Comparison of ENCODE assay signal across 18 cellular contexts in the genomic region with DNA sequence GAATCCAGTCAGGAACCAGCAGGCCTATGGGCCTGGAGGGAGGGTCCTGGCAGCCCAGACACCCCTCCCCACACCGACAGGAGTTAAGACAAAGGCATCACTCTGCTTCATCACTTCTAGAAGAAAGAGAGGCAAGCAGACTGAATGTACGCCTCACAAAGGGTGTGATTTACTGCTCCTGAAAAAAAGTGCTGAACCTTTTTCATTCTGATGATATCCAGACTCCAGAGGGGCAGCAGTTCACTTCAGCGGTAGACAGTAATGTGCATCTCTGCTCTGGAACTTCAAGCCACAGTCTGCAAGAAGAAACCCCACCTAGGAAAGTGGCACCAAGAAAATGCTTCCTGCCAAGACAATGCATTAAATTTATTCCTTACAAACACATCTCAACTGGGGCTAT.
DNase-seq lines count a peak whose midpoint lies in the region; TF ChIP-seq lines count a peak whose summit lies in the region.
"Had no signal": no experiment of that assay in that cellular context is flagged by ENCODE, and none has a peak within 500 bp of the region (broad histone marks: within the 10 kb centered on the region; RNA-seq: fewer than 3 reads in every experiment).

No MANE protein-coding gene starts in this region.

- H2BK120ac ChIP-seq in mesenchymal stem cell (ENCODE audit: low read depth, low read length): no peak overlapping the region

- no peaks in the 10 kb centered on the region for H3K79me2 ChIP-seq in PC-9 (ENCODE audit: low read depth)

- H3K23ac ChIP-seq in mesenchymal stem cell (ENCODE audit: low read length in 2 of 2): no peak overlapping the region

- POLR2A ChIA-PET in PC-9 (lab: Charles Lee; ENCODE audit: unreplicated experiment): no interaction called here

- H2BK12ac ChIP-seq in mesenchymal stem cell (ENCODE audit: low read length in 2 of 2): no peak overlapping the region

- no peak overlapping the region for H3K4ac ChIP-seq in mesenchymal stem cell (ENCODE audit: low read depth in 1 of 2, low read length in 2 of 2)

- 88% methylated on average over 3 of the region's 3 CpGs for WGBS in esophagus muscularis mucosa
- WGBS in mesenchymal stem cell: 43% methylated on average over 3 of the region's 3 CpGs

- in situ Hi-C loops in ACHN (cut with HindIII; ENCODE audit: low pct_ligation_motif_present, low pct_unique_long_range_greater_than_20kb, low sequenced_read_pairs): no loop called here

- H3K27me3 Mint-ChIP-seq in nephron (ENCODE audit: low read depth): no peaks in the 10 kb centered on the region

- peaks cover 40 to 92% (median 63%) of the 10 kb centered on the region in 10 experiments for H3K4me1 ChIP-seq in BLaER1 treated with 17β-estradiol and CSF1 and Interleukin-3, amounts not matched to agents 10 nM and 100 nM
- H3K4me1 ChIP-seq in esophagus muscularis mucosa: no peaks in the 10 kb centered on the region
- H3K4me1 ChIP-seq in mesenchymal stem cell (ENCODE audit: control insufficient read depth, insufficient read depth, low read depth, low read length): peaks cover 17% of the 10 kb centered on the region
- H3K4me1 ChIP-seq in PC-9 (replicated peaks; ENCODE audit: insufficient read depth): no peaks in the 10 kb centered on the region
- H3K4me1 ChIP-seq: Caco-2 had no signal

- BruUV-seq in PC-9 (replicated peaks; lab: Mats Ljungman, UMichigan): no TSS peak

- H3K79me1 ChIP-seq in mesenchymal stem cell (replicated peaks; ENCODE audit: low read length, poor library complexity, severe bottlenecking): no peaks in the 10 kb centered on the region

- no peak overlapping the region for H2BK5ac ChIP-seq in mesenchymal stem cell (ENCODE audit: low read depth, low read length, poor library complexity, severe bottlenecking)

- no peak overlapping the region for H4K8ac ChIP-seq in mesenchymal stem cell (ENCODE audit: low read length)

- peaks cover 46% of the 10 kb centered on the region for H3K4me1 Mint-ChIP-seq in nephron
- H3K4me1 Mint-ChIP-seq: B cell had no signal

- H2BK15ac ChIP-seq in mesenchymal stem cell (ENCODE audit: low read depth, poor library complexity, severe bottlenecking): no peak overlapping the region

- H3K9ac ChIP-seq in BLaER1 treated with 17β-estradiol and CSF1 and Interleukin-3, amounts not matched to agents 10 nM and 100 nM: peak overlapping the region in 7 of 11 experiments; percentile 5 to 75 (median 40); a peak in 11 of 22 replicates
- no peak overlapping the region for H3K9ac ChIP-seq in mesenchymal stem cell (ENCODE audit: low read length)

- DNase-seq in esophagus muscularis mucosa (ENCODE audit: extremely low spot score) (peak; percentile 79), mesenchymal stem cell (peak; percentile 20), cerebellar cortex (ENCODE audit: low spot score) (no peak), ACHN (no peak), PC-9 (no peak)
- no peak for DNase-seq in activated CD8-positive, alpha-beta memory T cell treated with anti-CD3 and anti-CD28 coated beads for 24 hours
- DNase-seq: 8988T; AML-193; Caco-2; Calu3; CD4-positive, alpha-beta T cell; CD8-positive, alpha-beta T cell; DMS79 treated with DMSO at 0.1 percent for 48 hours had no signal

- H3K9me2 ChIP-seq in PC-9 (ENCODE audit: insufficient read depth): no peaks in the 10 kb centered on the region

- TF ChIP-seq EP300 in esophagus muscularis mucosa (IDR thresholded peaks at IDR 0.05): no peak

- no peaks in the 10 kb centered on the region for H3F3A ChIP-seq in PC-9 (ENCODE audit: insufficient read depth, low read depth)

- no peaks in the 10 kb centered on the region for H3K36me3 Mint-ChIP-seq in nephron (ENCODE audit: low read depth)
- H3K36me3 Mint-ChIP-seq: CD8-positive, alpha-beta T cell had no signal

- CTCF ChIA-PET in PC-9 (lab: Charles Lee): no interaction called here

- peak overlapping the region in 1 of 10 experiments; percentile 7; a peak in 1 of 20 replicates for H3K4me3 ChIP-seq in BLaER1 treated with 17β-estradiol and CSF1 and Interleukin-3, amounts not matched to agents 10 nM and 100 nM
- no peak overlapping the region for H3K4me3 ChIP-seq in esophagus muscularis mucosa
- H3K4me3 ChIP-seq in mesenchymal stem cell (ENCODE audit: insufficient read depth in 1 of 2, low read depth in 1 of 2, low read length in 2 of 2): no peak overlapping the region
- no peak overlapping the region for H3K4me3 ChIP-seq in PC-9
- H3K4me3 ChIP-seq: GM12878 had no signal

- peak overlapping the region in 8 of 11 experiments; percentile 9 to 87 (median 74); a peak in 15 of 22 replicates for H3K27ac ChIP-seq in BLaER1 treated with 17β-estradiol and CSF1 and Interleukin-3, amounts not matched to agents 10 nM and 100 nM
- H3K27ac ChIP-seq in esophagus muscularis mucosa (replicated peaks in 1 of 4) (no peak overlapping the region), mesenchymal stem cell (ENCODE audit: low read length, poor library complexity, severe bottlenecking) (no peak overlapping the region), PC-9 (no peak overlapping the region)
- H3K27ac ChIP-seq: C4-2B had no signal

- peaks cover 0 to 31% (median 13%) of the 10 kb centered on the region in 11 experiments; a peak in 14 of 22 replicates for H3K9me3 ChIP-seq in BLaER1 treated with 17β-estradiol and CSF1 and Interleukin-3, amounts not matched to agents 10 nM and 100 nM (replicated peaks in 1 of 11)
- H3K9me3 ChIP-seq in esophagus muscularis mucosa (no peaks in the 10 kb centered on the region), mesenchymal stem cell (ENCODE audit: control insufficient read depth, low read length) (no peaks in the 10 kb centered on the region), PC-9 (ENCODE audit: insufficient read depth, low read depth) (no peaks in the 10 kb centered on the region)
- H3K9me3 ChIP-seq: Caco-2 had no signal

- peak overlapping the region; percentile 58 to 93 (median 80); a peak in 21 of 22 replicates for H3K4me2 ChIP-seq in BLaER1 treated with 17β-estradiol and CSF1 and Interleukin-3, amounts not matched to agents 10 nM and 100 nM
- H3K4me2 ChIP-seq in mesenchymal stem cell (ENCODE audit: low read length, poor library complexity, severe bottlenecking) (no peak overlapping the region), PC-9 (no peak overlapping the region)

- TF ChIP-seq CTCF in esophagus muscularis mucosa (IDR thresholded peaks at IDR 0.05) (no peak), nephron (IDR thresholded peaks at IDR 0.05; ENCODE audit: unreplicated experiment in 3 of 3) (no peak), PC-9 (conservative IDR thresholded peaks at IDR 0.05) (no peak)

- no peak overlapping the region for H3K14ac ChIP-seq in mesenchymal stem cell (ENCODE audit: low read length in 2 of 2)

- no peak overlapping the region for H2AK5ac ChIP-seq in mesenchymal stem cell (ENCODE audit: low read length, severe bottlenecking)

- H3K36me3 ChIP-seq in BLaER1 treated with 17β-estradiol and CSF1 and Interleukin-3, amounts not matched to agents 10 nM and 100 nM: no peaks in the 10 kb centered on the region
- H3K36me3 ChIP-seq in esophagus muscularis mucosa (no peaks in the 10 kb centered on the region), mesenchymal stem cell (ENCODE audit: control insufficient read depth in 1 of 2, insufficient read depth in 2 of 2, low read depth in 1 of 2, low read length in 2 of 2) (no peaks in the 10 kb centered on the region), PC-9 (ENCODE audit: low read depth) (no peaks in the 10 kb centered on the region)

- no peaks in the 10 kb centered on the region for H4K20me1 ChIP-seq in BLaER1 treated with 17β-estradiol and CSF1 and Interleukin-3, amounts not matched to agents 10 nM and 100 nM
- H4K20me1 ChIP-seq in PC-9 (ENCODE audit: insufficient read depth): no peaks in the 10 kb centered on the region

- H4K91ac ChIP-seq in mesenchymal stem cell (ENCODE audit: low read length): no peak overlapping the region

- intact Hi-C loops in esophagus muscularis mucosa (cut with DNase I) (no loop called here), PC-9 (cut with micrococcal nuclease; ENCODE audit: unreplicated experiment) (no loop called here)

- H3K18ac ChIP-seq in mesenchymal stem cell (ENCODE audit: low read depth in 1 of 2, low read length in 2 of 2): no peak overlapping the region

- peaks cover 4% of the 10 kb centered on the region for H3K9me3 Mint-ChIP-seq in nephron
- H3K9me3 Mint-ChIP-seq: CD4-positive, alpha-beta T cell; CD8-positive, alpha-beta T cell had no signal

- no peak overlapping the region for H3K4me3 Mint-ChIP-seq in nephron
- H3K4me3 Mint-ChIP-seq: B cell; CD4-positive, alpha-beta T cell; CD8-positive, alpha-beta T cell had no signal

- no peak overlapping the region for H2AFZ ChIP-seq in mesenchymal stem cell (ENCODE audit: low read depth, low read length)
- no peak overlapping the region for H2AFZ ChIP-seq in PC-9

- TF ChIP-seq POLR2A in esophagus muscularis mucosa (IDR thresholded peaks at IDR 0.05; ENCODE audit: low read depth): no peak

- peak overlapping the region in 2 of 3 experiments; percentile 38 to 55 for H3K27ac Mint-ChIP-seq in nephron
- H3K27ac Mint-ChIP-seq: B cell; CD4-positive, alpha-beta T cell; CD8-positive, alpha-beta T cell had no signal

- no peaks in the 10 kb centered on the region for H3K27me3 ChIP-seq in BLaER1 treated with 17β-estradiol and CSF1 and Interleukin-3, amounts not matched to agents 10 nM and 100 nM
- peaks cover 0 to 5% (median 0%) of the 10 kb centered on the region in 4 donors for H3K27me3 ChIP-seq in esophagus muscularis mucosa
- H3K27me3 ChIP-seq in mesenchymal stem cell (ENCODE audit: control insufficient read depth in 1 of 2, insufficient read depth in 1 of 2, low read length in 2 of 2): no peaks in the 10 kb centered on the region
- peaks cover 27% of the 10 kb centered on the region; the same call in 1 of the 2 replicates for H3K27me3 ChIP-seq in PC-9 (ENCODE audit: insufficient read depth, low read depth)

Comparison
In these comparisons a context has a peak if more than half of its experiments do, and no peak if none do; other contexts are left out.
1. H3K27ac ChIP-seq: peak in BLaER1 treated with 17β-estradiol and CSF1 and Interleukin-3, amounts not matched to agents 10 nM and 100 nM (8 of 11); none in esophagus muscularis mucosa (0 of 4), mesenchymal stem cell (single experiment) and PC-9 (single experiment).
2. H3K4me2 ChIP-seq: peak in BLaER1 treated with 17β-estradiol and CSF1 and Interleukin-3, amounts not matched to agents 10 nM and 100 nM (11 of 11); none in mesenchymal stem cell (single experiment) and PC-9 (single experiment).
3. DNase-seq: peak in esophagus muscularis mucosa (single experiment) and mesenchymal stem cell (single experiment); none in cerebellar cortex (single experiment), activated CD8-positive, alpha-beta memory T cell treated with anti-CD3 and anti-CD28 coated beads for 24 hours (single experiment), ACHN (single experiment) and PC-9 (0 of 2).